ENCODE assay signal across 30 cellular contexts in the genomic region with DNA sequence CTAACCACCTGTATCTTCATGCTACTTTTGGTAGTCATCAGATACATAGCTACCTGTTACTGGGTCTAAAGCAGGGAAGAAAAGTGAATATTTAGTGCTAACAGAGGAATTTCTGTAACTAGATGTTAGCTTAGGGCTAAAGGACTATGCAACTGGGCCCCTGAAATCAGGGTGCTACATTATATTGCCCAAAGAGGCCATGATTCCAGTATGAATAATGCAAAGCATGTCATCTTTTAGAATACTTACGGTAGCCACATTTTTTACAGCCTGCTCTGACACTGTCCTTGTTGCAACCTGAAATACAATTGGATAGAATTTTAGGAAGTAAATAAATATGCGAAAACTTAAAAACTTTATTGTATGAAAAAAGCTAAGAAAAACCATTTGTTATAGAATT.
"Had no signal": no experiment of that assay in that cellular context is flagged by ENCODE, and none has a peak within 500 bp of the region (broad histone marks: within the 10 kb centered on the region; RNA-seq: fewer than 3 reads in every experiment).

No MANE protein-coding gene starts in this region.

- H3K27ac ChIP-seq: adrenal gland, body of pancreas, esophagus muscularis mucosa, foreskin keratinocyte, gastrocnemius medialis, heart right ventricle had no signal

- H3K27me3 ChIP-seq: adrenal gland, body of pancreas, esophagus muscularis mucosa, foreskin keratinocyte, gastrocnemius medialis, heart right ventricle had no signal

- DNase-seq: activated CD4-positive, alpha-beta memory T cell treated with anti-CD3 and anti-CD28 coated beads for 36 hours; activated CD4-positive, alpha-beta T cell treated with anti-CD3 and anti-CD28 coated beads for 36 hours; activated CD4-positive, alpha-beta T cell treated with anti-CD3 and anti-CD28 coated beads, Interleukin-2, amount 10 ng/mL, durations not matched to agents 24 days and 14 days; activated CD4-positive, CD25-positive, alpha-beta regulatory T cell; activated CD4-positive, CD25-positive, alpha-beta regulatory T cell treated with anti-CD3 and anti-CD28 coated beads, Interleukin-2, amount 50 U/mL, for 72 hours; activated CD8-positive, alpha-beta memory T cell treated with anti-CD3 and anti-CD28 coated beads, Interleukin-2, amount 10 ng/mL, durations not matched to agents 7 days and 5 days; activated CD8-positive, alpha-beta memory T cell treated with anti-CD3 and anti-CD28 coated beads, Interleukin-2, amount 50 U/mL, for 4 hours; activated CD8-positive, alpha-beta T cell treated with anti-CD3 and anti-CD28 coated beads, Interleukin-2, amount 10 ng/mL, durations not matched to agents 7 days and 5 days; activated effector memory CD4-positive, alpha-beta T cell treated with anti-CD3 and anti-CD28 coated beads, Interleukin-2, amount 50 U/mL, for 16 hours; activated naive CD4-positive, alpha-beta T cell treated with anti-CD3 and anti-CD28 coated beads for 36 hours; activated naive CD8-positive, alpha-beta T cell treated with anti-CD3 and anti-CD28 coated beads for 36 hours; activated naive CD8-positive, alpha-beta T cell treated with anti-CD3 and anti-CD28 coated beads, Interleukin-2, amount 50 U/mL, for 24 hours; activated T-cell treated with anti-CD3 and anti-CD28 coated beads, Interleukin-2, amount 50 U/mL, for 1 hour; activated T-cell treated with anti-CD3 and anti-CD28 coated beads, Interleukin-2, amount 50 U/mL, for 48 hours; adrenal gland; amygdala; aorta; body of pancreas; caudate nucleus; cortex of kidney; dermis blood vessel endothelial cell; effector CD4-positive, alpha-beta T cell; effector memory CD8-positive, alpha-beta T cell; erythroblast; foreskin keratinocyte; gastrocnemius medialis; heart right ventricle; T-helper 2 cell had no signal

- H3K4me3 ChIP-seq: adrenal gland, body of pancreas, esophagus muscularis mucosa, gastrocnemius medialis, heart right ventricle had no signal

- FAIRE-seq: colon had no signal

- H3K36me3 ChIP-seq: adrenal gland had no signal

- H3K4me1 ChIP-seq: adrenal gland, foreskin keratinocyte had no signal

- ATAC-seq: activated CD4-positive, alpha-beta T cell treated with anti-CD3 and anti-CD28 coated beads for 36 hours; activated CD8-positive, alpha-beta memory T cell treated with anti-CD3 and anti-CD28 coated beads, Interleukin-2, amount 10 ng/mL, durations not matched to agents 7 days and 5 days; activated CD8-positive, alpha-beta T cell treated with anti-CD3 and anti-CD28 coated beads, Interleukin-2, amount 10 ng/mL, durations not matched to agents 7 days and 5 days; activated naive CD8-positive, alpha-beta T cell treated with anti-CD3 and anti-CD28 coated beads, Interleukin-2, amount 50 U/mL, for 24 hours; body of pancreas; effector memory CD8-positive, alpha-beta T cell; foreskin keratinocyte; gastrocnemius medialis; heart right ventricle had no signal

- H3K9me3 ChIP-seq: adrenal gland, body of pancreas, esophagus muscularis mucosa, gastrocnemius medialis, heart right ventricle had no signal
